10 cellular contexts compared by ENCODE assay signal in the genomic region with DNA sequence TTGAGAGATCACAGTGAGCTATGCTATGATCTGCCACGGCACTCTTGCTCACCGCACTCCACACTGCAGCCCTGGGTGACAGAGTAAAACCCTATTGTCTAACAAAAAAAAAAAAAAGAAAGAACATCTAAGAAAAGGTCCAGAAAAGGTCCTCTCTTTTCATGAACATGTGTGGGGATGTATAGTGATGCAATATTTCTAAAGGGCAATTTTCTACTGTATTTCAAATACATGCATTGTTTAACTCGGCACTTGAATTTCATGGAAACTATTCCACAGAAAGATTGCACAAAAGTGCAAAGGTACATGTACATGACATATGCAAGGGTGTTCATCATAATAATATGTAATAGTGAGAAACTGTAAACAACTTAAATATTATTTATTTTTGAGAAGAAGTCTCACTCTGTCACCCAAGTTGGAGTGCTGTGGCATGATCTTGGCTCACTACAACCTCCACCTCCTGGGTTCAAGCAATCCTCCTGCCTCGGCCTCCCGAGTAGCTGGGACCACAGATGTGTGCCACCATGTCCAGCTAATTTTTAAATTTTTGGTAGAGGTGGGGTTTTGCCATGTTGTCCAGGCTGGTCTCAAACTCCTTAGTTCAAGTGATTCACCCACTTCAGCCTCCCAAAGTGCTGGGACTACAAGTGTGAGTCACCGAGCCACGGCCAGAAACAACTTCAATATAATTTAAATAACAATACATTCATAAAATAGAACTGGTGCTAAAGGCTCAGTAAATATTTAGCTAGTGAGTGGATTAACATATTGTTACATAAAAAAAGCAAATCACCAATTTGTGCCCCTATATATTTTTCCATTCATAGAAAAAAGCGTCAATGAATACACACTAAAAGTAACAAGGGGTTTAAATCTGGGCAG. TPM values are rescaled to one million over a fixed set of nuclear protein-coding genes. Genes with fewer than 3 reads are reported as not detected.
DNase-seq lines count a peak whose midpoint lies in the region; ATAC-seq and TF ChIP-seq lines count a peak whose summit lies in the region.
"Had no signal": no experiment of that assay in that cellular context is flagged by ENCODE, and none has a peak within 500 bp of the region (broad histone marks: within the 10 kb centered on the region; RNA-seq: fewer than 3 reads in every experiment).

No MANE protein-coding gene starts in this region.

- CTCF ChIA-PET in activated naive CD4-positive, alpha-beta T cell treated with anti-CD3 and anti-CD28 coated beads for 36 hours (lab: Charles Lee) = interaction anchor here (0.5 to 2.5 kb wide), 17 partner anchors 8 to 340 kb away, joined by 3 to 24 read pairs (median 4); a partner anchor contains a TSS

- no peaks in the 10 kb centered on the region for H3K9me3 Mint-ChIP-seq in activated naive CD4-positive, alpha-beta T cell treated with anti-CD3 and anti-CD28 coated beads for 36 hours
- H3K9me3 Mint-ChIP-seq: mesothelial cell of epicardium had no signal

- H3K4me1 ChIP-seq in SJSA1 (replicated peaks) (peaks cover 37% of the 10 kb centered on the region), thoracic aorta (ENCODE audit: control insufficient read depth in 1 of 2, low read depth in 2 of 2) (peaks cover 9 to 26% of the 10 kb centered on the region in 2 donors)

- no peak overlapping the region for H3K4me3 Mint-ChIP-seq in activated naive CD4-positive, alpha-beta T cell treated with anti-CD3 and anti-CD28 coated beads for 36 hours

- H3K36me3 Mint-ChIP-seq in activated naive CD4-positive, alpha-beta T cell treated with anti-CD3 and anti-CD28 coated beads for 36 hours (ENCODE audit: low read depth) = peaks cover 21% of the 10 kb centered on the region
- H3K36me3 Mint-ChIP-seq: mesothelial cell of epicardium had no signal

- TF ChIP-seq CTCF in fibroblast of mammary gland (conservative IDR thresholded peaks at IDR 0.05; ENCODE audit: control insufficient read depth, insufficient read depth, low read depth, low read length) (no peak), thoracic aorta (IDR thresholded peaks at IDR 0.05) (no peak)

- H3K27ac ChIP-seq in SJSA1 (no peak overlapping the region; the same call in 1 of the 2 replicates), thoracic aorta (peak overlapping the region; percentile 71 to 87)

- peak overlapping the region; percentile 96 for H3K27ac Mint-ChIP-seq in activated naive CD4-positive, alpha-beta T cell treated with anti-CD3 and anti-CD28 coated beads for 36 hours

- DNase-seq in activated naive CD4-positive, alpha-beta T cell treated with anti-CD3 and anti-CD28 coated beads for 36 hours = no peak
- no peak for DNase-seq in activated naive CD4-positive, alpha-beta T cell treated with Interleukin-2 at 50 U/mL for 16 hours
- DNase-seq in SJSA1 (ENCODE audit: low read depth in 1 of 2, low spot score in 2 of 2) (peak; percentile 60 to 78), fibroblast of mammary gland (ENCODE audit: low read depth) (peak; percentile 64), thoracic aorta (ENCODE audit: low spot score) (no peak), HK-2 (ENCODE audit: unreplicated experiment) (no peak), A172 (ENCODE audit: low spot score) (no peak)

- H3K27me3 Mint-ChIP-seq in activated naive CD4-positive, alpha-beta T cell treated with anti-CD3 and anti-CD28 coated beads for 36 hours (ENCODE audit: low read depth) = no peaks in the 10 kb centered on the region

- H3K9me3 ChIP-seq in SJSA1 (replicated peaks) (no peaks in the 10 kb centered on the region), thoracic aorta (no peaks in the 10 kb centered on the region)
- H3K9me3 ChIP-seq: adrenal gland had no signal

- H3K27me3 ChIP-seq in SJSA1 (replicated peaks) (no peaks in the 10 kb centered on the region), thoracic aorta (replicated peaks; ENCODE audit: insufficient read depth) (no peaks in the 10 kb centered on the region)
- H3K27me3 ChIP-seq: adrenal gland had no signal

- intact Hi-C loops in activated naive CD4-positive, alpha-beta T cell treated with anti-CD3 and anti-CD28 coated beads for 36 hours (cut with micrococcal nuclease) = loop anchor here (1.0 to 5.0 kb wide), 13 partner anchors 12 to 779 kb away; a partner anchor contains a TSS

- H3K36me3 ChIP-seq in SJSA1 (peaks cover 30% of the 10 kb centered on the region), thoracic aorta (no peaks in the 10 kb centered on the region)
- H3K36me3 ChIP-seq: adrenal gland had no signal

- ATAC-seq in thoracic aorta (ENCODE audit: insufficient number of reproducible peaks, low FRiP score, low read depth) = no peak
- ATAC-seq in GM18505 (IDR thresholded peaks at IDR 0.05; ENCODE audit: unreplicated experiment) = no peak

- H3K4me3 ChIP-seq in SJSA1 (no peak overlapping the region), fibroblast of mammary gland (ENCODE audit: control insufficient read depth, low read depth, low read length) (no peak overlapping the region), thoracic aorta (no peak overlapping the region)

- no peak for TF ChIP-seq POLR2A in GM18505 (IDR thresholded peaks at IDR 0.05; ENCODE audit: borderline replicate concordance, extremely low read depth, insufficient read depth, insufficient read length)

- H3K4me1 Mint-ChIP-seq in activated naive CD4-positive, alpha-beta T cell treated with anti-CD3 and anti-CD28 coated beads for 36 hours (ENCODE audit: low read depth) = peaks cover 31% of the 10 kb centered on the region

RNA-seq across cellular contexts. Expression of a gene that starts 1.3 kb away (rescaled TPM):
- 10 to 100 TPM; 54.6 to 55.0 TPM for total RNA-seq in activated naive CD4-positive, alpha-beta T cell treated with anti-CD3 and anti-CD28 coated beads for 36 hours
- 17.8 and 18.2 TPM in 2 replicates for total RNA-seq in SJSA1 (2014; rRNA removed; shearing (Covaris generic))
- 10 to 100 TPM; 18.0 to 56.4 TPM for total RNA-seq in thoracic aorta
- 26.0 and 28.9 TPM in 2 replicates for total RNA-seq in A172 (2014; rRNA removed; shearing (Covaris generic))

RNA-seq across cellular contexts. Expression of a gene that starts 11.4 kb away (rescaled TPM):
- 10 to 100 TPM; 46.5 to 46.6 TPM for total RNA-seq in activated naive CD4-positive, alpha-beta T cell treated with anti-CD3 and anti-CD28 coated beads for 36 hours
- total RNA-seq in SJSA1 (2014; rRNA removed; shearing (Covaris generic)) = 22.5 and 29.0 TPM in 2 replicates
- 10 to 100 TPM; 49.3 to 49.8 TPM for total RNA-seq in thoracic aorta
- 27.3 and 29.0 TPM in 2 replicates for total RNA-seq in A172 (2014; rRNA removed; shearing (Covaris generic))

RNA-seq across cellular contexts. Expression of a gene that starts 20.7 kb away (rescaled TPM):
- total RNA-seq in activated naive CD4-positive, alpha-beta T cell treated with anti-CD3 and anti-CD28 coated beads for 36 hours = 100 to 1,000 TPM; 182 to 194 TPM
- total RNA-seq in SJSA1 (2014; rRNA removed; shearing (Covaris generic)) = 60.1 and 60.2 TPM in 2 replicates
- 100 to 1,000 TPM in 1 of 2 donors, 10 to 100 TPM in 1; 34.1 to 104 TPM for total RNA-seq in thoracic aorta
- 77.2 and 87.7 TPM in 2 replicates for total RNA-seq in A172 (2014; rRNA removed; shearing (Covaris generic))

Comparison
In these comparisons a context has a peak if more than half of its experiments do, and no peak if none do; other contexts are left out.
1. DNase-seq: peak in SJSA1 (2 of 2) and fibroblast of mammary gland (single experiment); none in activated naive CD4-positive, alpha-beta T cell treated with anti-CD3 and anti-CD28 coated beads for 36 hours (single experiment), activated naive CD4-positive, alpha-beta T cell treated with Interleukin-2 at 50 U/mL for 16 hours (single experiment), thoracic aorta (single experiment), HK-2 (single experiment) and A172 (single experiment).